ENCODE assay signal across 8 cellular contexts in the genomic region with DNA sequence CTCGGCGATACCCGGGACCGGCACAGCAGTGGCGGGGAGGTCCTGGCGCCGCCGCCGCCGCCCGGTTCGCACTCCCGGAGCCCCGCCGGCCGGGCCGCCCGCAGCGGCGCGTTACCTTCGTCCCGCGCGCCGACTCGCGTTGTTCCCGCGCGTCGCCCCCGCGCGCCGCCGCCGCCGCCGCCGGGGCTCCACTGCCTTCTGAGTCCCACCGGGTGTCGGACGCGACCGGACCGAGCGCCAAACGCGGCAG. TPM values are rescaled to one million over a fixed set of nuclear protein-coding genes. Genes with fewer than 3 reads are reported as not detected.
A peak's percentile ranks its signal among the peaks of the same experiment; 100 is the strongest.
DNase-seq lines count a peak whose midpoint lies in the region; ATAC-seq and TF ChIP-seq lines count a peak whose summit lies in the region.

A gene (minus strand): TSS at position 243 of the 250 bp plus-strand sequence. CDS start 36,993 bp downstream, outside the sequence.

- H3K27me3 ChIP-seq in WERI-Rb-1 (ENCODE audit: insufficient read depth, low read depth, severe bottlenecking) (no peaks in the 10 kb centered on the region), heart right ventricle (no peaks in the 10 kb centered on the region), spleen (replicated peaks in 1 of 7) (peaks cover 0 to 8% (median 0%) of the 10 kb centered on the region in 7 donors)

- H3K4me1 ChIP-seq in heart right ventricle (peaks cover 0 to 19% (median 8%) of the 10 kb centered on the region in 9 donors), spleen (peaks cover 0 to 32% (median 17%) of the 10 kb centered on the region in 6 donors)

- 0% methylated on average over 25 to 50 of the region's 50 CpGs for WGBS in heart right ventricle, 2 donors
- 0 to 1% (median 1%) methylated on average over 12 to 50 of the region's 50 CpGs for WGBS in spleen, 5 donors

- no peak for DNase-seq in WERI-Rb-1
- DNase-seq in heart right ventricle = no peak
- DNase-seq in spleen = no peak
- no peak for DNase-seq in AG08396 (ENCODE audit: low spot score)
- DNase-seq in GM10266 (ENCODE audit: extremely low spot score) = no peak

- peak; percentile 31 for ATAC-seq in GM18502 (IDR thresholded peaks at IDR 0.05; ENCODE audit: poor library complexity, unreplicated experiment)
- peak; percentile 30 for ATAC-seq in HG02763 (IDR thresholded peaks at IDR 0.05; ENCODE audit: unreplicated experiment)
- peak in 1 of 8 donors; percentile 13 for ATAC-seq in heart right ventricle
- ATAC-seq in HG02840 (IDR thresholded peaks at IDR 0.05; ENCODE audit: low FRiP score, unreplicated experiment) = no peak

- peak within 1 kb of the TSS; percentile 81 for H3K4me3 ChIP-seq in WERI-Rb-1 (ENCODE audit: low read depth, low read length)
- peak within 1 kb of the TSS; percentile 52 to 97 (median 94) for H3K4me3 ChIP-seq in heart right ventricle
- H3K4me3 ChIP-seq in spleen = peak within 1 kb of the TSS; percentile 65 to 98 (median 93)

- H3K36me3 ChIP-seq in WERI-Rb-1 = peaks cover 30% of the 10 kb centered on the region
- H3K36me3 ChIP-seq in heart right ventricle = no peaks in the 10 kb centered on the region
- no peaks in the 10 kb centered on the region for H3K36me3 ChIP-seq in spleen

- TF ChIP-seq POLR2A in spleen (IDR thresholded peaks at IDR 0.05) = no peak

- intact Hi-C loops in heart right ventricle (cut with DNase I) = loop anchor here in 8 of 10 donors (1.0 to 10.0 kb wide), 9 partner anchors 57 to 208 kb away; a partner anchor contains a TSS
- intact Hi-C loops in spleen (cut with DNase I; ENCODE audit: low total_unique reads) = loop anchor here (10.0 kb wide), 1 partner anchor 51 kb away; no protein-coding TSS in a partner anchor

- H3K9me3 ChIP-seq in WERI-Rb-1 (ENCODE audit: severe bottlenecking) (no peaks in the 10 kb centered on the region), heart right ventricle (no peaks in the 10 kb centered on the region), spleen (no peaks in the 10 kb centered on the region)

- peak within 1 kb of the TSS; percentile 98 for H3K27ac ChIP-seq in WERI-Rb-1
- H3K27ac ChIP-seq in heart right ventricle = peak within 1 kb of the TSS; percentile 73 to 96 (median 93)
- peak within 1 kb of the TSS; percentile 88 to 96 (median 94) for H3K27ac ChIP-seq in spleen

- TF ChIP-seq CTCF in WERI-Rb-1 (IDR thresholded peaks at IDR 0.05; ENCODE audit: low read depth, low read length) = no peak
- no peak for TF ChIP-seq CTCF in heart right ventricle (IDR thresholded peaks at IDR 0.05)
- no peak for TF ChIP-seq CTCF in spleen (IDR thresholded peaks at IDR 0.05 in 8 of 11, conservative IDR thresholded peaks at IDR 0.05 in 3 of 11)
- no peak for TF ChIP-seq CTCF in GM10266 (IDR thresholded peaks at IDR 0.05; ENCODE audit: control insufficient read depth, insufficient read depth, low read depth, missing control alignments)

RNA-seq across cellular contexts. Expression of the gene that starts here (rescaled TPM):
- total RNA-seq in heart right ventricle (1 to 10 TPM in 7 of 10 donors, under 1 TPM in 3; 0.53 to 4.6 (median 1.3) TPM), spleen (10 to 100 TPM in 3 of 7 donors, 1 to 10 TPM in 4; 6.0 to 14.5 (median 9.8) TPM)
- polyA plus RNA-seq in heart right ventricle (1 to 10 TPM; 1.3 to 2.0 TPM), spleen (1 to 10 TPM; 5.0 to 7.1 (median 5.7) TPM)
